In the genomic region with DNA sequence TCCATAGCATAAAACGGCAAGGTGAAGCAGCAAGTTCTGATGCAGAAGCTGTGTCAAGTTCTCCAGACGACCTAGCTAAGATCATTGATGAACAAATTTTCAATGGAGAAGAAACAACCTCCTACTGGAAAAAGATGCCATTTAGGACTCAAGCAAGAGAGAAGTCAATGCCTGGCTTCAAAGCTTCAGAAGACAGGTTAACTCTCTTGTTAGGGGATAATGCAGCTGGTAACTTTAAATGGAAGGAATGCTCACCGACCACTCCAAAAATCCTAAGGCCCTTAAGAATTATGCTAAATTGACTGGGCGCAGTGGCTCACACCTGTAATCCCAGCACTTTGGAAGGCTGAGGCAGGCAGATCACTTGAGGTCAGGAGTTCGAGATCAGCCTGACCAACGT, we compare ENCODE assay signal across 1 cellular context.
TF ChIP-seq lines count a peak whose summit lies in the region.

No MANE protein-coding gene starts in this region.

TF ChIP-seq in K562, 482 proteins besides CTCF, POLR2A, EP300 and RAD21:
- TF ChIP-seq ZFP1 (CRISPR knock-in tag; IDR thresholded peaks at IDR 0.05) (peak; percentile 90), FOXJ2 (tag; IDR thresholded peaks at IDR 0.05) (peak; percentile 19; the same call in 1 of the 2 replicates), FOXK1 (CRISPR knock-in tag; IDR thresholded peaks at IDR 0.05; ENCODE audit: borderline replicate concordance) (no peak), MYC (IDR thresholded peaks at IDR 0.05; ENCODE audit: low read depth, low read length) (no peak), MYC (CRISPR knock-in tag; IDR thresholded peaks at IDR 0.05; ENCODE audit: borderline replicate concordance, low read depth) (0 out of 2 replicates have a peak, but pooled peaks have one; percentile 28), HDAC1 (IDR thresholded peaks at IDR 0.05) (no peak), NR2C2 (CRISPR knock-in tag; IDR thresholded peaks at IDR 0.05) (no peak), NR2C2 (tag; IDR thresholded peaks at IDR 0.05) (0 out of 2 replicates have a peak, but pooled peaks have one; percentile 9)
- TF ChIP-seq, protein P1, sequence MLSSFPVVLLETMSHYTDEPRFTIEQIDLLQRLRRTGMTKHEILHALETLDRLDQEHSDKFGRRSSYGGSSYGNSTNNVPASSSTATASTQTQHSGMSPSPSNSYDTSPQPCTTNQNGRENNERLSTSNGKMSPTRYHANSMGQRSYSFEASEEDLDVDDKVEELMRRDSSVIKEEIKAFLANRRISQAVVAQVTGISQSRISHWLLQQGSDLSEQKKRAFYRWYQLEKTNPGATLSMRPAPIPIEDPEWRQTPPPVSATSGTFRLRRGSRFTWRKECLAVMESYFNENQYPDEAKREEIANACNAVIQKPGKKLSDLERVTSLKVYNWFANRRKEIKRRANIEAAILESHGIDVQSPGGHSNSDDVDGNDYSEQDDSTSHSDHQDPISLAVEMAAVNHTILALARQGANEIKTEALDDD (IDR thresholded peaks at IDR 0.05): 0 out of 2 replicates have a peak, but pooled peaks have one; percentile 43
- TF ChIP-seq, protein P2, sequence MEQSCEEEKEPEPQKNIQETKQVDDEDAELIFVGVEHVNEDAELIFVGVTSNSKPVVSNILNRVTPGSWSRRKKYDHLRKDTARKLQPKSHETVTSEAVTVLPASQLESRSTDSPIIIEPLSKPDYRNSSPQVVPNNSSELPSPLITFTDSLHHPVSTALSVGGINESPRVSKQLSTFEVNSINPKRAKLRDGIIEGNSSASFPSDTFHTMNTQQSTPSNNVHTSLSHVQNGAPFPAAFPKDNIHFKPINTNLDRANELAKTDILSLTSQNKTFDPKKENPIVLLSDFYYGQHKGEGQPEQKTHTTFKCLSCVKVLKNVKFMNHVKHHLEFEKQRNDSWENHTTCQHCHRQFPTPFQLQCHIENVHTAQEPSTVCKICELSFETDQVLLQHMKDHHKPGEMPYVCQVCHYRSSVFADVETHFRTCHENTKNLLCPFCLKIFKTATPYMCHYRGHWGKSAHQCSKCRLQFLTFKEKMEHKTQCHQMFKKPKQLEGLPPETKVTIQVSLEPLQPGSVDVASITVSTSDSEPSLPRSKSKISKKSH (CRISPR knock-in tag; IDR thresholded peaks at IDR 0.05): 0 out of 2 replicates have a peak, but pooled peaks have one; percentile 0
- TF ChIP-seq, protein P3, sequence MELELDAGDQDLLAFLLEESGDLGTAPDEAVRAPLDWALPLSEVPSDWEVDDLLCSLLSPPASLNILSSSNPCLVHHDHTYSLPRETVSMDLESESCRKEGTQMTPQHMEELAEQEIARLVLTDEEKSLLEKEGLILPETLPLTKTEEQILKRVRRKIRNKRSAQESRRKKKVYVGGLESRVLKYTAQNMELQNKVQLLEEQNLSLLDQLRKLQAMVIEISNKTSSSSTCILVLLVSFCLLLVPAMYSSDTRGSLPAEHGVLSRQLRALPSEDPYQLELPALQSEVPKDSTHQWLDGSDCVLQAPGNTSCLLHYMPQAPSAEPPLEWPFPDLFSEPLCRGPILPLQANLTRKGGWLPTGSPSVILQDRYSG (tag; conservative IDR thresholded peaks at IDR 0.05; ENCODE audit: low read depth): 0 out of 2 replicates have a peak, but pooled peaks have one; percentile 1
- TF ChIP-seq, protein P4, sequence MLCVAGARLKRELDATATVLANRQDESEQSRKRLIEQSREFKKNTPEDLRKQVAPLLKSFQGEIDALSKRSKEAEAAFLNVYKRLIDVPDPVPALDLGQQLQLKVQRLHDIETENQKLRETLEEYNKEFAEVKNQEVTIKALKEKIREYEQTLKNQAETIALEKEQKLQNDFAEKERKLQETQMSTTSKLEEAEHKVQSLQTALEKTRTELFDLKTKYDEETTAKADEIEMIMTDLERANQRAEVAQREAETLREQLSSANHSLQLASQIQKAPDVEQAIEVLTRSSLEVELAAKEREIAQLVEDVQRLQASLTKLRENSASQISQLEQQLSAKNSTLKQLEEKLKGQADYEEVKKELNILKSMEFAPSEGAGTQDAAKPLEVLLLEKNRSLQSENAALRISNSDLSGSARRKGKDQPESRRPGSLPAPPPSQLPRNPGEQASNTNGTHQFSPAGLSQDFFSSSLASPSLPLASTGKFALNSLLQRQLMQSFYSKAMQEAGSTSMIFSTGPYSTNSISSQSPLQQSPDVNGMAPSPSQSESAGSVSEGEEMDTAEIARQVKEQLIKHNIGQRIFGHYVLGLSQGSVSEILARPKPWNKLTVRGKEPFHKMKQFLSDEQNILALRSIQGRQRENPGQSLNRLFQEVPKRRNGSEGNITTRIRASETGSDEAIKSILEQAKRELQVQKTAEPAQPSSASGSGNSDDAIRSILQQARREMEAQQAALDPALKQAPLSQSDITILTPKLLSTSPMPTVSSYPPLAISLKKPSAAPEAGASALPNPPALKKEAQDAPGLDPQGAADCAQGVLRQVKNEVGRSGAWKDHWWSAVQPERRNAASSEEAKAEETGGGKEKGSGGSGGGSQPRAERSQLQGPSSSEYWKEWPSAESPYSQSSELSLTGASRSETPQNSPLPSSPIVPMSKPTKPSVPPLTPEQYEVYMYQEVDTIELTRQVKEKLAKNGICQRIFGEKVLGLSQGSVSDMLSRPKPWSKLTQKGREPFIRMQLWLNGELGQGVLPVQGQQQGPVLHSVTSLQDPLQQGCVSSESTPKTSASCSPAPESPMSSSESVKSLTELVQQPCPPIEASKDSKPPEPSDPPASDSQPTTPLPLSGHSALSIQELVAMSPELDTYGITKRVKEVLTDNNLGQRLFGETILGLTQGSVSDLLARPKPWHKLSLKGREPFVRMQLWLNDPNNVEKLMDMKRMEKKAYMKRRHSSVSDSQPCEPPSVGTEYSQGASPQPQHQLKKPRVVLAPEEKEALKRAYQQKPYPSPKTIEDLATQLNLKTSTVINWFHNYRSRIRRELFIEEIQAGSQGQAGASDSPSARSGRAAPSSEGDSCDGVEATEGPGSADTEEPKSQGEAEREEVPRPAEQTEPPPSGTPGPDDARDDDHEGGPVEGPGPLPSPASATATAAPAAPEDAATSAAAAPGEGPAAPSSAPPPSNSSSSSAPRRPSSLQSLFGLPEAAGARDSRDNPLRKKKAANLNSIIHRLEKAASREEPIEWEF (CRISPR knock-in tag; IDR thresholded peaks at IDR 0.05): 0 out of 2 replicates have a peak, but pooled peaks have one; percentile 34
